ENCODE assay signal across 21 cellular contexts in genomic region chr22:37692627-37693285, GRCh38. TPM values are rescaled to one million over a fixed set of nuclear protein-coding genes. Genes with fewer than 3 reads are reported as not detected.
"Had no signal": no experiment of that assay in that cellular context is flagged by ENCODE, and none has a peak within 500 bp of the region (broad histone marks: within the 10 kb centered on the region; RNA-seq: fewer than 3 reads in every experiment).

No MANE protein-coding gene starts in this region.

- H3K27me3 ChIP-seq: dorsolateral prefrontal cortex, esophagus muscularis mucosa, gastrocnemius medialis, heart right ventricle, ovary, right atrium auricular region, thyroid gland had no signal

- H3K4me3 Mint-ChIP-seq: naive thymus-derived CD8-positive, alpha-beta T cell; type B pancreatic cell had no signal

- FAIRE-seq: small intestine, urothelium cell line had no signal

- H3K9me3 ChIP-seq: esophagus muscularis mucosa, gastrocnemius medialis, heart right ventricle, mucosa of descending colon, ovary, right atrium auricular region, thyroid gland had no signal

- H3K27ac Mint-ChIP-seq: type B pancreatic cell had no signal

- H3K9me3 Mint-ChIP-seq: naive thymus-derived CD8-positive, alpha-beta T cell; type B pancreatic cell had no signal

- H3K4me3 ChIP-seq: coronary artery, dorsolateral prefrontal cortex, esophagus muscularis mucosa, gastrocnemius medialis, heart right ventricle, mucosa of descending colon, ovary, right atrium auricular region, thyroid gland had no signal

- H3K27me3 Mint-ChIP-seq: naive thymus-derived CD8-positive, alpha-beta T cell; type B pancreatic cell had no signal

- H3K36me3 ChIP-seq: ovary had no signal

- H3K27ac ChIP-seq: coronary artery, dorsolateral prefrontal cortex, esophagus muscularis mucosa, gastrocnemius medialis, heart right ventricle, ovary, right atrium auricular region, thyroid gland had no signal

- ATAC-seq: gastrocnemius medialis; heart right ventricle; left lobe of liver; mucosa of descending colon; naive thymus-derived CD8-positive, alpha-beta T cell had no signal

- DNase-seq: dorsolateral prefrontal cortex; effector CD8-positive, alpha-beta T cell; gastrocnemius medialis; heart right ventricle; hypothalamus; islet precursor cell; mammary epithelial cell; mucosa of descending colon; naive thymus-derived CD8-positive, alpha-beta T cell; ovary; small intestine; stimulated activated CD4-positive, alpha-beta T cell treated with anti-CD3 and anti-CD28 coated beads, Interleukin-12 subunit alpha, Interleukin-12 subunit beta, amount 100 ng/mL, for 4 hours; stimulated activated naive CD4-positive, alpha-beta T cell treated with Interleukin-2 at 50 U/mL for 16 hours; thyroid gland had no signal

RNA-seq across cellular contexts. Expression of gene LGALS1, which starts 17.3 kb away (rescaled TPM):
- polyA plus RNA-seq: neural cell had no signal
